Comparison of ENCODE assay signal across 8 cellular contexts in genomic region chr2:43995733-43996533, GRCh38. TPM values are rescaled to one million over a fixed set of nuclear protein-coding genes. Genes with fewer than 3 reads are reported as not detected.
DNase-seq lines count a peak whose midpoint lies in the region; ATAC-seq, FAIRE-seq and TF ChIP-seq lines count a peak whose summit lies in the region.

TSS of gene LRPPRC (minus strand) at chr2:43995989. CDS start at chr2:43995947, 42 bp downstream.

- DNase-seq in AG09319 (ENCODE audit: extremely low read depth, low read depth) (peak; percentile 90), NCI-H460 (ENCODE audit: extremely low read depth, low read depth) (peak; percentile 96), cerebellar nuclear complex (lab: John Stamatoyannopoulos, UW) (peak; percentile 36 to 66)
- peak; percentile 83 for DNase-seq in activated CD4-positive, CD25-positive, alpha-beta regulatory T cell treated with anti-CD3 and anti-CD28 coated beads, Interleukin-2, amount 50 U/mL, for 72 hours
- DNase-seq in stimulated activated CD4-positive, alpha-beta T cell treated with anti-CD3 and anti-CD28 coated beads, Interleukin-12 subunit alpha, Interleukin-12 subunit beta, amount 100 ng/mL, for 4 hours, result peak; percentile 81

- TF ChIP-seq CTCF in AG09319 (IDR thresholded peaks at IDR 0.05; ENCODE audit: low read depth, low read length), result no peak

- FAIRE-seq in islet of Langerhans (lab: Jason Lieb, UNC), result peak; percentile 82

- peak; percentile 94 for ATAC-seq in GM19035 (IDR thresholded peaks at IDR 0.05; ENCODE audit: unreplicated experiment)
- ATAC-seq in HG03354 (IDR thresholded peaks at IDR 0.05; ENCODE audit: poor library complexity, severe bottlenecking, unreplicated experiment), result peak; percentile 94

RNA-seq across cellular contexts. Expression of gene LRPPRC, which starts in this region (rescaled TPM):
- 137 and 150 TPM in 2 replicates for total RNA-seq in NCI-H460 (2014; rRNA removed; shearing (Covaris generic))
- polyA plus RNA-seq in NCI-H460 (2014; cell fraction: nucleus; rRNA removed), result 125 and 184 TPM in 2 replicates

Comparison
In these comparisons a context has a peak if more than half of its experiments do, and no peak if none do; other contexts are left out.
1. Peak in every context shown above with its lines: DNase-seq and ATAC-seq.